1 cellular context compared by ENCODE assay signal in genomic region chr11:96486890-96487633, GRCh38.
A peak's percentile ranks its signal among the peaks of the same experiment; 100 is the strongest.
TF ChIP-seq lines count a peak whose summit lies in the region.

No MANE protein-coding gene starts in this region.

TF ChIP-seq in K562, 482 proteins besides CTCF, POLR2A, EP300 and RAD21 (continued from another document):
- peak; percentile 30; the same call in 1 of the 2 replicates for TF ChIP-seq ZFX (CRISPR knock-in tag; IDR thresholded peaks at IDR 0.05)
- TF ChIP-seq FOXK2 (conservative IDR thresholded peaks at IDR 0.05 in 1 of 2, IDR thresholded peaks at IDR 0.05 in 1 of 2; ENCODE audit: low read depth in 2 of 2) = peak; percentile 92 to 95
- TF ChIP-seq FOSL1 (tag; conservative IDR thresholded peaks at IDR 0.05) = 0 out of 2 replicates have a peak, but pooled peaks have one; percentile 17
- peak; percentile 48; the same call in 1 of the 2 replicates for TF ChIP-seq CREB3L1 (IDR thresholded peaks at IDR 0.05; ENCODE audit: borderline replicate concordance, low read depth)
- TF ChIP-seq VEZF1 (CRISPR knock-in tag; IDR thresholded peaks at IDR 0.05) = peak; percentile 44; the same call in 1 of the 2 replicates
- TF ChIP-seq PHF21A (IDR thresholded peaks at IDR 0.05; ENCODE audit: borderline replicate concordance, low read depth) = no peak
- TF ChIP-seq BMI1 (IDR thresholded peaks at IDR 0.05; ENCODE audit: low read length) = no peak
- peak; percentile 57 for TF ChIP-seq RBFOX2 (IDR thresholded peaks at IDR 0.05; ENCODE audit: low read depth, low read length)
- TF ChIP-seq HMG20B (CRISPR knock-in tag; IDR thresholded peaks at IDR 0.05) = no peak
- TF ChIP-seq ZNF766 (CRISPR knock-in tag; conservative IDR thresholded peaks at IDR 0.05) = peak; percentile 73; the same call in 1 of the 2 replicates
- peak; percentile 31; the same call in 1 of the 2 replicates for TF ChIP-seq PHF8 (IDR thresholded peaks at IDR 0.05; ENCODE audit: borderline replicate concordance, low read length)
- 0 out of 2 replicates have a peak, but pooled peaks have one; percentile 34 for TF ChIP-seq EP400 (IDR thresholded peaks at IDR 0.05)
- TF ChIP-seq TARDBP (IDR thresholded peaks at IDR 0.05) = no peak
- peak; percentile 48; the same call in 1 of the 2 replicates for TF ChIP-seq FOXA1 (IDR thresholded peaks at IDR 0.05; ENCODE audit: borderline replicate concordance)
- no peak; the same call in 1 of the 2 replicates for TF ChIP-seq L3MBTL2 (IDR thresholded peaks at IDR 0.05)
- no peak for TF ChIP-seq SIN3A (IDR thresholded peaks at IDR 0.05; ENCODE audit: borderline replicate concordance in 2 of 2, control insufficient read depth in 1 of 2, low read depth in 2 of 2, low read length in 2 of 2)
- TF ChIP-seq ILK (tag; IDR thresholded peaks at IDR 0.05; ENCODE audit: borderline replicate concordance, low read depth) = no peak
- TF ChIP-seq C11orf30 (IDR thresholded peaks at IDR 0.05; ENCODE audit: low read depth) = peak; percentile 44
- peak; percentile 37 for TF ChIP-seq KDM5B (IDR thresholded peaks at IDR 0.05; ENCODE audit: insufficient replicate concordance, low read depth, low read length)
- TF ChIP-seq JUND (IDR thresholded peaks at IDR 0.05; ENCODE audit: borderline replicate concordance, low read depth, low read length) = 0 out of 2 replicates have a peak, but pooled peaks have one; percentile 22
- TF ChIP-seq JUND (tag; IDR thresholded peaks at IDR 0.05; ENCODE audit: borderline replicate concordance, low read depth, low read length) = 0 out of 3 replicates have a peak, but pooled peaks have one; percentile 10
- TF ChIP-seq ATF1 (CRISPR knock-in tag; IDR thresholded peaks at IDR 0.05) = no peak
- peak; percentile 70 for TF ChIP-seq ATF1 (tag; IDR thresholded peaks at IDR 0.05)
- peak; percentile 55 for TF ChIP-seq NFE2 (IDR thresholded peaks at IDR 0.05; ENCODE audit: low read depth)
- TF ChIP-seq FOXA3 (CRISPR knock-in tag; conservative IDR thresholded peaks at IDR 0.05 in 1 of 2, IDR thresholded peaks at IDR 0.05 in 1 of 2) = peak; percentile 96 to 98
- TF ChIP-seq YY1 (IDR thresholded peaks at IDR 0.05; ENCODE audit: borderline replicate concordance in 1 of 3, control insufficient read depth in 1 of 3, extremely low read depth in 1 of 3, insufficient read depth in 3 of 3, insufficient read length in 1 of 3, insufficient replicate concordance in 2 of 3, low read depth in 1 of 3, low read length in 2 of 3) = peak in 2 of 3 experiments; percentile 50 to 85
- peak; percentile 39; the same call in 1 of the 2 replicates for TF ChIP-seq CREB1 (IDR thresholded peaks at IDR 0.05)
- no peak; the same call in 1 of the 2 replicates for TF ChIP-seq CREB1 (CRISPR knock-in tag; IDR thresholded peaks at IDR 0.05)
- peak; percentile 50 for TF ChIP-seq POLR2B (IDR thresholded peaks at IDR 0.05; ENCODE audit: low read depth, partially characterized antibody)
